ENCODE assay signal across 8 cellular contexts in the genomic region with DNA sequence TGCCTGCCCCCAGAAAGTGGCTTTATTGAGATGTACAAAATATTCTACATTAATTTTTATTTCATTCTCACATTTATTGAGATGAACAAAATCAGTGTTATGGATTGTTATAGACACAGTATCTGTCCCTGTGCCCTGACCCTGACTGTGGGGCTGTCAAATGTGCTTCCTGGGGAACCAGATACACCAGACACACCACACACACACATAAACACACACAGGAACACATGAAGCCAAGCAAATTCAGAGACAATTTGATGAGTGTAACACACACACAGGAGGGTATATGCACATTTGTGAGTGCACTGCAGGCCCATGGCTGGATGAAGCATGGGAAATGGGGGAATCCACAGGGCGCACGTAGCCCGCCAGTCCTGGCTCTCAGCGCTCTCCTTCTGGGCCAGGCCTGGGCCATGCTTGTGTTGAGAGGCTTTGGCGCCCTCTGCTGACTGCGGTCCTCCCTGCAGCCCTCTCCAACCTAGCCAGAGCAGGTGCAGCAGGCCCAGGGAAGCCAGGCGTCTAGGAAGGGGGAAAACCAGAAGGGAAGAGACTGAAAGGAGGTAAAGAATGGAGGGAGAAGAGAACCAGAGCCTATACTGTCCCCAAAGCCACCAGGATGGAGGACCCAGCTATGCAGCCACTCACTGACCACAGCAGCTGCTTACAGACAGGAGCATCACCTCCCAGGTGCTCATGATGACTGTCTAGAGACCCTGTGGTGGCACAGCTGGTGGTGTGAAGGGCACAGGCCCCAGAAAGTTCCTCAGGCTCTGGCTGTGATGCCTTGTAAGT. TPM values are rescaled to one million over a fixed set of nuclear protein-coding genes. Genes with fewer than 3 reads are reported as not detected.
DNase-seq lines count a peak whose midpoint lies in the region; ATAC-seq, FAIRE-seq and TF ChIP-seq lines count a peak whose summit lies in the region.

No MANE protein-coding gene starts in this region.

- dilution Hi-C loops in keratinocyte (cut with MboI; ENCODE audit: extremely low pct_ligation_motif_present, low sequenced_read_pairs), result no loop called here

- POLR2A ChIA-PET in CD8-positive, alpha-beta memory T cell (lab: Charles Lee), result interaction anchor here (0.6 kb wide), 1 partner anchor 108 kb away, joined by 3 read pairs; no protein-coding TSS in a partner anchor

- no peaks in the 10 kb centered on the region for H3K4me1 ChIP-seq in CD8-positive, alpha-beta memory T cell (ENCODE audit: insufficient read depth, low read length)
- H3K4me1 ChIP-seq in keratinocyte (ENCODE audit: control insufficient read depth, extremely low read depth, insufficient read depth, low read length), result no peaks in the 10 kb centered on the region

- CTCF ChIA-PET in CD8-positive, alpha-beta memory T cell (lab: Charles Lee), result interaction anchor here (1.2 to 2.7 kb wide), 4 partner anchors 8 to 19 kb away, joined by 3 to 8 read pairs (median 6); no protein-coding TSS in a partner anchor

- FAIRE-seq in keratinocyte (lab: Jason Lieb, UNC), result no peak

- no peaks in the 10 kb centered on the region for H3K27me3 ChIP-seq in CD8-positive, alpha-beta memory T cell (ENCODE audit: insufficient read depth, low read length, poor library complexity, severe bottlenecking)
- peaks cover 15% of the 10 kb centered on the region for H3K27me3 ChIP-seq in keratinocyte (ENCODE audit: control insufficient read depth, extremely low read depth, insufficient read depth, low read length)

- no peaks in the 10 kb centered on the region for H4K20me1 ChIP-seq in keratinocyte (ENCODE audit: control insufficient read depth, extremely low read depth, insufficient read depth, low read length)

- no peak overlapping the region for H3K27ac ChIP-seq in CD8-positive, alpha-beta memory T cell (ENCODE audit: low read depth, low read length)
- H3K27ac ChIP-seq in keratinocyte (ENCODE audit: control insufficient read depth, insufficient read depth, low read length), result no peak overlapping the region

- no peak overlapping the region for H3K4me2 ChIP-seq in keratinocyte (ENCODE audit: control insufficient read depth, extremely low read depth, insufficient read depth, low read depth, low read length)

- H3K36me3 Mint-ChIP-seq in CD8-positive, alpha-beta memory T cell, result peaks cover 0 to 19% (median 9%) of the 10 kb centered on the region in 3 donors

- H3K9me1 ChIP-seq in keratinocyte (ENCODE audit: control insufficient read depth, extremely low read depth, insufficient read depth, low read length), result no peaks in the 10 kb centered on the region

- peak; percentile 36 to 72 (median 60) for DNase-seq in CD8-positive, alpha-beta memory T cell
- DNase-seq in NCI-H2107 treated with DMSO at 0.1 percent for 48 hours (lab: John Stamatoyannopoulos, UW; ENCODE audit: unreplicated experiment) (peak; percentile 29), T47D (ENCODE audit: low read depth in 1 of 2, low spot score in 1 of 2) (peak; percentile 56 to 75), keratinocyte (ENCODE audit: low read depth, low spot score) (no peak), cortex of kidney (lab: John Stamatoyannopoulos, UW) (no peak)
- peak; percentile 64 to 72 for DNase-seq in stimulated activated CD4-positive, alpha-beta T cell treated with anti-CD3 and anti-CD28 coated beads, Interleukin-1b, Interleukin-23, amount 100 ng/mL, for 4 hours (ENCODE audit: low read depth in 2 of 2)

- H3K36me3 ChIP-seq in CD8-positive, alpha-beta memory T cell (ENCODE audit: insufficient read depth, low read length), result no peaks in the 10 kb centered on the region
- no peaks in the 10 kb centered on the region for H3K36me3 ChIP-seq in keratinocyte (ENCODE audit: control insufficient read depth in 2 of 2, extremely low read depth in 1 of 2, insufficient read depth in 2 of 2, low read length in 2 of 2)

- H3K27ac Mint-ChIP-seq in CD8-positive, alpha-beta memory T cell, result peak overlapping the region in 2 of 8 donors; percentile 26 to 79

- peak; percentile 52 for ATAC-seq in GM21786 (IDR thresholded peaks at IDR 0.05; ENCODE audit: unreplicated experiment)

- in situ Hi-C loops in T47D (cut with HindIII; ENCODE audit: low pct_unique_long_range_greater_than_20kb, low sequenced_read_pairs), result no loop called here

- H3K4me3 Mint-ChIP-seq in CD8-positive, alpha-beta memory T cell, result no peak overlapping the region

- no peaks in the 10 kb centered on the region for H3K9me3 Mint-ChIP-seq in CD8-positive, alpha-beta memory T cell

- H3K4me1 Mint-ChIP-seq in CD8-positive, alpha-beta memory T cell, result peaks cover 2 to 4% (median 4%) of the 10 kb centered on the region in 3 donors

- H3K9ac ChIP-seq in keratinocyte (ENCODE audit: control insufficient read depth, extremely low read depth, insufficient read depth, low read length), result no peak overlapping the region

- peak; percentile 91 for TF ChIP-seq CTCF in WI38 (IDR thresholded peaks at IDR 0.05; ENCODE audit: low read depth, low read length)
- TF ChIP-seq CTCF in keratinocyte (optimal IDR thresholded peaks at IDR 0.05 in 1 of 3, IDR thresholded peaks at IDR 0.05 in 1 of 3, conservative IDR thresholded peaks at IDR 0.05 in 1 of 3; ENCODE audit: extremely low read depth in 1 of 3, insufficient read depth in 2 of 3, low read length in 3 of 3), result peak; percentile 94 to 97 (median 97)

- H3K9me3 ChIP-seq in CD8-positive, alpha-beta memory T cell (ENCODE audit: low read length), result no peaks in the 10 kb centered on the region
- no peaks in the 10 kb centered on the region for H3K9me3 ChIP-seq in keratinocyte (ENCODE audit: control insufficient read depth, low read depth, low read length)

- no peak overlapping the region for H2AFZ ChIP-seq in keratinocyte (ENCODE audit: control insufficient read depth, low read length)

- no peak overlapping the region for H3K4me3 ChIP-seq in CD8-positive, alpha-beta memory T cell (ENCODE audit: low read length)
- no peak overlapping the region for H3K4me3 ChIP-seq in WI38 (ENCODE audit: low read depth, low read length)
- no peak overlapping the region for H3K4me3 ChIP-seq in keratinocyte (ENCODE audit: control insufficient read depth in 2 of 3, extremely low read depth in 1 of 3, insufficient read depth in 2 of 3, low read depth in 1 of 3, low read length in 3 of 3)

- H3K27me3 Mint-ChIP-seq in CD8-positive, alpha-beta memory T cell, result no peaks in the 10 kb centered on the region

- no peaks in the 10 kb centered on the region for H3K79me2 ChIP-seq in keratinocyte (ENCODE audit: control insufficient read depth, insufficient read depth, low read length)

RNA-seq across cellular contexts. Expression of a gene that starts 18.0 kb away (rescaled TPM):
- 1 to 10 TPM; 1.3 to 1.5 TPM for total RNA-seq in CD8-positive, alpha-beta memory T cell
- polyA plus RNA-seq in CD8-positive, alpha-beta memory T cell, result 3.1 TPM
- polyA plus RNA-seq in keratinocyte, result 8.8 to 14.8 TPM (median 9.2 TPM) in 3 replicates
- polyA plus RNA-seq in keratinocyte (2011; ENCODE audit: low read depth), result 3.7 TPM
- polyA plus RNA-seq in keratinocyte (2011; cell fraction: cytosol; rRNA removed), result 8.2 and 13.2 TPM in 2 replicates
- polyA plus RNA-seq in keratinocyte (2011; cell fraction: nucleus; rRNA removed), result 13.6 and 28.2 TPM in 2 replicates
- polyA plus RNA-seq in keratinocyte (2012; ENCODE audit: low replicate concordance), result 10.2 and 14.9 TPM in 2 replicates
- 18.3 to 36.7 TPM (median 23.4 TPM) in 3 replicates for polyA minus RNA-seq in keratinocyte
- polyA minus RNA-seq in keratinocyte (2011; cell fraction: cytosol; rRNA and poly(A)+ RNA removed), result 22.6 TPM
- 13.4 and 20.4 TPM in 2 replicates for polyA minus RNA-seq in keratinocyte (2011; cell fraction: nucleus; rRNA and poly(A)+ RNA removed)

RNA-seq across cellular contexts. Expression of a gene that starts 34.9 kb away (rescaled TPM):
- total RNA-seq in CD8-positive, alpha-beta memory T cell, result not detected
- polyA plus RNA-seq in CD8-positive, alpha-beta memory T cell, result not detected
- not detected in 3 replicates for polyA plus RNA-seq in keratinocyte
- polyA plus RNA-seq in keratinocyte (2011; ENCODE audit: low read depth), result not detected
- polyA plus RNA-seq in keratinocyte (2011; cell fraction: cytosol; rRNA removed), result not detected in 2 replicates
- polyA plus RNA-seq in keratinocyte (2011; cell fraction: nucleus; rRNA removed), result not detected in 2 replicates
- not detected in 2 replicates for polyA plus RNA-seq in keratinocyte (2012; ENCODE audit: low replicate concordance)
- not detected in 3 replicates for polyA minus RNA-seq in keratinocyte
- polyA minus RNA-seq in keratinocyte (2011; cell fraction: cytosol; rRNA and poly(A)+ RNA removed), result not detected
- not detected in 2 replicates for polyA minus RNA-seq in keratinocyte (2011; cell fraction: nucleus; rRNA and poly(A)+ RNA removed)

Comparison
In these comparisons a context has a peak if more than half of its experiments do, and no peak if none do; other contexts are left out.
1. DNase-seq: peak in CD8-positive, alpha-beta memory T cell (5 of 5), NCI-H2107 treated with DMSO at 0.1 percent for 48 hours (single experiment), T47D (2 of 2) and stimulated activated CD4-positive, alpha-beta T cell treated with anti-CD3 and anti-CD28 coated beads, Interleukin-1b, Interleukin-23, amount 100 ng/mL, for 4 hours (2 of 2); none in keratinocyte (single experiment) and cortex of kidney (single experiment).